Comparison of ENCODE assay signal across 9 cellular contexts in the genomic region with DNA sequence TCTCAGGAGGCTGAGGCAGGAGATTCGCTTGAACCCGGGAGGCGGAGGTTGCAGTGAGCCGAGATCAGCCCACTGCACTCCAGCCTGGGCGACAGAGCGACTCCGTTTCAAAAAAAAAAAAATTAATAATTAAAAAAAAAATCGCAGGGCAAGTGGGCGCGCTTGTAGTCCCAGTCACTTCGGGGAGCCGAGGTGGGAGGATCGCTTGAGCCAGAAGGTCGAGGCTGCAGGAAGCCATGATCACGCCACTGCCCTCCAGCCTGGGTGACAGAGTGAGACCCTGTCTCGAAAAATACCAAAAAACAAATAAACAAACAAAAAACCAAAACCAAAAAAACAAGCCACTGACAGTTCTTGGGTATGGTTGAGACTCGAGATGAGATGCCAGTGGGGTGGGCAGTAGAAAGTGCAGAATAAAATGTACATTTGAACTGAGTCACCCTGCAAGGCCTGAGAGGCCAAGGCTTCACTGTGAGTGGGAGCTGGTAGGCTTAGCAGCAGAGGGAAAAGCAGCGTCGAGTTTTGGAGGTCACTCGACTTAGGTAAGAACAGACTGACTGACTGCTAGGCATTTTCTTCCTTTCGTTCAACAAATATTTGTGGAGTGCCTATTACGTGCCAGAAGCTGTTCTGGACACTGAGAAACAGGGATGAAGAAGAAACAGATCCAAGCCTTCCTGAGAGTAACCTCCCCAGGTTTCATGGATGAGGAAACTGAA. TPM values are rescaled to one million over a fixed set of nuclear protein-coding genes. Genes with fewer than 3 reads are reported as not detected.
DNase-seq lines count a peak whose midpoint lies in the region; ATAC-seq and TF ChIP-seq lines count a peak whose summit lies in the region.
"Had no signal": no experiment of that assay in that cellular context is flagged by ENCODE, and none has a peak within 500 bp of the region (broad histone marks: within the 10 kb centered on the region; RNA-seq: fewer than 3 reads in every experiment).

No MANE protein-coding gene starts in this region.

- H3K4me1 ChIP-seq in H9 (ENCODE audit: insufficient read depth, low read length) (0 out of 2 replicates have a peak, but pooled peaks cover 4% of the 10 kb centered on the region), right atrium auricular region (peaks cover 0 to 12% of the 10 kb centered on the region in 2 donors), smooth muscle cell (ENCODE audit: low read depth) (peaks cover 13% of the 10 kb centered on the region)

- H4K20me1 ChIP-seq in H9 (ENCODE audit: control insufficient read depth, insufficient read depth, insufficient read length) (no peaks in the 10 kb centered on the region), smooth muscle cell (ENCODE audit: low read depth) (peaks cover 41% of the 10 kb centered on the region)

- no peak overlapping the region for H2BK12ac ChIP-seq in H9 (ENCODE audit: insufficient read length, low read depth, low read length)

- H3K4me1 Mint-ChIP-seq in H9 = peaks cover 0 to 15% of the 10 kb centered on the region in 2 experiments; a peak in 3 of 4 replicates

- H3K23ac ChIP-seq in H9 (ENCODE audit: insufficient read length, low read depth, low read length) = no peak overlapping the region

- peak overlapping the region; percentile 90 for H3K4me2 ChIP-seq in H9 (ENCODE audit: insufficient read depth, insufficient read length, low read length)
- peak overlapping the region; percentile 93 for H3K4me2 ChIP-seq in smooth muscle cell

- no peaks in the 10 kb centered on the region for H3K79me1 ChIP-seq in H9 (ENCODE audit: insufficient read depth, low read depth, low read length, poor library complexity, severe bottlenecking)

- no peak for DNase-seq in AG04449 (ENCODE audit: low read depth, low spot score)
- no peak for DNase-seq in H9
- DNase-seq in activated CD4-positive, alpha-beta T cell treated with anti-CD3 and anti-CD28 coated beads, Interleukin-2, amount 50 U/mL, for 48 hours = peak; percentile 39 to 59
- no peak for DNase-seq in right atrium auricular region (ENCODE audit: low spot score)
- no peak for DNase-seq in smooth muscle cell (lab: John Stamatoyannopoulos, UW; ENCODE audit: unreplicated experiment)
- no peak for DNase-seq in activated CD4-positive, CD25-positive, alpha-beta regulatory T cell (lab: John Stamatoyannopoulos, UW)
- DNase-seq in stimulated activated naive CD4-positive, alpha-beta T cell (lab: John Stamatoyannopoulos, UW) = no peak

- H3K9ac ChIP-seq in H9 (ENCODE audit: extremely low read depth, insufficient read length, low read length) (no peak overlapping the region), smooth muscle cell (ENCODE audit: low read depth) (peak overlapping the region; percentile 90)

- H3K9me3 ChIP-seq in H9 (ENCODE audit: control insufficient read depth, low read depth, low read length) (no peaks in the 10 kb centered on the region), right atrium auricular region (no peaks in the 10 kb centered on the region), smooth muscle cell (replicated peaks; ENCODE audit: low read depth) (no peaks in the 10 kb centered on the region)

- peaks cover 15% of the 10 kb centered on the region for H3K23me2 ChIP-seq in H9 (ENCODE audit: insufficient read length, low read depth, low read length, poor library complexity, severe bottlenecking)

- peaks cover 6% of the 10 kb centered on the region for H3K27me3 Mint-ChIP-seq in H9 (ENCODE audit: low read depth)

- H3K36me3 Mint-ChIP-seq in H9 (ENCODE audit: insufficient read depth in 1 of 3, low read depth in 3 of 3) = peaks cover 8 to 27% (median 19%) of the 10 kb centered on the region in 3 experiments; a peak in 6 of 7 replicates

- peak overlapping the region; percentile 96 to 97 for H3K4me3 Mint-ChIP-seq in H9

- no peak for ATAC-seq in HG03439 (IDR thresholded peaks at IDR 0.05; ENCODE audit: unreplicated experiment)

- H4K5ac ChIP-seq in H9 (ENCODE audit: insufficient read length, low read depth, low read length) = peak overlapping the region; percentile 13

- peak overlapping the region; percentile 65 for H2BK120ac ChIP-seq in H9 (ENCODE audit: low read depth, low read length, poor library complexity, severe bottlenecking)

- peaks cover 10% of the 10 kb centered on the region; the same call in 1 of the 2 replicates for H3K79me2 ChIP-seq in H9 (ENCODE audit: insufficient read depth, low read length)
- H3K79me2 ChIP-seq in smooth muscle cell (ENCODE audit: low read depth) = peaks cover 36% of the 10 kb centered on the region

- no peak overlapping the region for H4K8ac ChIP-seq in H9 (replicated peaks; ENCODE audit: insufficient read length, low read depth, low read length)

- WGBS in H9 (ENCODE audit: extremely low coverage, insufficient read length, low lambda C conversion rate) = no CpG with 5 or more reads among the region's 22 CpGs
- WGBS in smooth muscle cell (ENCODE audit: low lambda C conversion rate) = 69% methylated on average over 22 of the region's 22 CpGs

- H3K14ac ChIP-seq in H9 (ENCODE audit: insufficient read depth, low read length) = peak overlapping the region; percentile 82; the same call in 1 of the 2 replicates

- H2AFZ ChIP-seq in H9 (ENCODE audit: low read length) = peak overlapping the region; percentile 43
- H2AFZ ChIP-seq in smooth muscle cell (ENCODE audit: low read depth) = peak overlapping the region; percentile 75

- peaks cover 2% of the 10 kb centered on the region; the same call in 1 of the 2 replicates for H3K27me3 ChIP-seq in H9 (ENCODE audit: insufficient read depth, low read length)
- H3K27me3 ChIP-seq in right atrium auricular region = no peaks in the 10 kb centered on the region
- no peaks in the 10 kb centered on the region for H3K27me3 ChIP-seq in smooth muscle cell (ENCODE audit: low read depth)

- no peak overlapping the region for H2BK15ac ChIP-seq in H9 (ENCODE audit: low read depth, low read length)

- peaks cover 28% of the 10 kb centered on the region for H3F3A ChIP-seq in smooth muscle cell (ENCODE audit: low read depth)

- H3K36me3 ChIP-seq in right atrium auricular region = peaks cover 19% of the 10 kb centered on the region
- H3K36me3 ChIP-seq in smooth muscle cell (ENCODE audit: low read depth) = peaks cover 14% of the 10 kb centered on the region

- H3T11ph ChIP-seq in H9 (ENCODE audit: low read length) = peak overlapping the region; percentile 24

- H4K91ac ChIP-seq in H9 (ENCODE audit: insufficient read length, low read depth, low read length) = no peak overlapping the region

- no peak overlapping the region for H2BK5ac ChIP-seq in H9 (ENCODE audit: insufficient read length, low read length)

- POLR2A ChIA-PET in AG04449 (lab: Yijun Ruan, JAX) = interaction anchor here (0.6 to 5.5 kb wide), 22 partner anchors 10 to 133 kb away, joined by 3 to 226 read pairs (median 6); partner anchors contain the start of genes GTF2H1, HPS5, LDHC and TSG101

- H2AK5ac ChIP-seq in H9 (ENCODE audit: insufficient read length, low read length) = no peak overlapping the region

- H2BK20ac ChIP-seq in H9 (ENCODE audit: low read depth, low read length, poor library complexity, severe bottlenecking) = no peak overlapping the region

- H3K27ac ChIP-seq in H9 (ENCODE audit: insufficient read length, low read depth, low read length) (no peak overlapping the region), right atrium auricular region (peak overlapping the region; percentile 96 to 98), smooth muscle cell (ENCODE audit: low read depth) (peak overlapping the region; percentile 90)

- H3K4ac ChIP-seq in H9 (ENCODE audit: low read depth, low read length) = no peak overlapping the region

- peak overlapping the region; percentile 45 for H3K18ac ChIP-seq in H9 (ENCODE audit: insufficient read length, low read depth, low read length)

- no peak overlapping the region for H3K56ac ChIP-seq in H9 (ENCODE audit: insufficient read length, low read depth, low read length)

- no peaks in the 10 kb centered on the region for H3K9me3 Mint-ChIP-seq in H9

- H3K27ac Mint-ChIP-seq in H9 = peak overlapping the region in 2 of 3 experiments; percentile 44 to 90; a peak in 3 of 7 replicates

- CTCF ChIA-PET in AG04449 (lab: Yijun Ruan, JAX) = interaction anchor here (1.0 to 2.5 kb wide), 4 partner anchors 10 to 150 kb away, joined by 3 to 5 read pairs (median 3); no protein-coding TSS in a partner anchor

- TF ChIP-seq CTCF in AG04449 (IDR thresholded peaks at IDR 0.05; ENCODE audit: insufficient read depth, low read length, missing control alignments) (no peak), H9 (conservative IDR thresholded peaks at IDR 0.05) (no peak), right atrium auricular region (IDR thresholded peaks at IDR 0.05) (no peak), smooth muscle cell (IDR thresholded peaks at IDR 0.05; ENCODE audit: borderline replicate concordance, insufficient read depth, poor library complexity, severe bottlenecking) (no peak)

- H3K4me3 ChIP-seq in AG04449 (ENCODE audit: low read depth, low read length) (peak overlapping the region; percentile 100), right atrium auricular region (peak overlapping the region; percentile 82 to 86), smooth muscle cell (peak overlapping the region; percentile 96)

RNA-seq across cellular contexts. Expression of gene LDHA, which starts 0.6 kb away (rescaled TPM):
- total RNA-seq in H9 (2021) (717 and 720 TPM in 2 replicates), right atrium auricular region (100 to 1,000 TPM; 187 to 316 TPM), smooth muscle cell (1,106 and 1,201 TPM in 2 replicates)
- polyA plus RNA-seq in smooth muscle cell = 2,158 and 2,272 TPM in 2 replicates

RNA-seq across cellular contexts. Expression of gene LDHC, which starts 18.4 kb away (rescaled TPM):
- total RNA-seq in H9 (2021) = 0.94 and 1.6 TPM in 2 replicates
- under 1 TPM in 1 of 2 donors, not detected in 1; 0.47 TPM for total RNA-seq in right atrium auricular region
- 0.45 and 3.1 TPM in 2 replicates for total RNA-seq in smooth muscle cell
- polyA plus RNA-seq in smooth muscle cell = 0.83 and 1.2 TPM in 2 replicates
- total RNA-seq: frontal cortex had no signal

Comparison
In these comparisons a context has a peak if more than half of its experiments do, and no peak if none do; other contexts are left out.
1. DNase-seq: peak in activated CD4-positive, alpha-beta T cell treated with anti-CD3 and anti-CD28 coated beads, Interleukin-2, amount 50 U/mL, for 48 hours (2 of 2); none in AG04449 (single experiment), H9 (single experiment), right atrium auricular region (single experiment), smooth muscle cell (single experiment), activated CD4-positive, CD25-positive, alpha-beta regulatory T cell (0 of 4) and stimulated activated naive CD4-positive, alpha-beta T cell (0 of 6).
2. Peak in every context shown above with its lines, with median percentiles within 50 percentile points of each other: H3K4me3 ChIP-seq.